Comparison of ENCODE assay signal across 23 cellular contexts in genomic region chr3:39972508-39972907, GRCh38.
"Had no signal": no experiment of that assay in that cellular context is flagged by ENCODE, and none has a peak within 500 bp of the region (broad histone marks: within the 10 kb centered on the region; RNA-seq: fewer than 3 reads in every experiment).

No MANE protein-coding gene starts in this region.

- DNase-seq: islet precursor cell; left ventricle myocardium inferior; mesendoderm; naive B cell; natural killer cell; nephron progenitor cell; occipital lobe; right lobe of liver; stimulated activated CD4-positive, alpha-beta T cell treated with anti-CD3 and anti-CD28 coated beads, Interleukin-1b, Interleukin-23, amount 100 ng/mL, for 48 hours; stimulated activated CD4-positive, alpha-beta T cell treated with anti-CD3 and anti-CD28 coated beads, Interleukin-2, amount 100 ng/mL, for 48 hours; stimulated activated CD4-positive, alpha-beta T cell treated with anti-CD3 and anti-CD28 coated beads, Interleukin-4, amount 100 ng/mL, for 4 hours; stimulated activated CD8-positive, alpha-beta memory T cell treated with anti-CD3 and anti-CD28 coated beads, Interleukin-4, amount 100 ng/mL, for 48 hours; stimulated activated naive CD4-positive, alpha-beta T cell treated with Interleukin-2 at 50 U/mL for 16 hours; stimulated activated naive CD8-positive, alpha-beta T cell treated with anti-CD3 and anti-CD28 coated beads, Interleukin-15, amount 100 ng/mL, for 72 hours; substantia nigra had no signal

- H3K9me3 ChIP-seq: neutrophil, right lobe of liver, vagina had no signal

- H3K27me3 ChIP-seq: neural progenitor cell, neutrophil, right atrium auricular region, right lobe of liver, tibial nerve, vagina had no signal

- H3K4me3 ChIP-seq: left ventricle myocardium inferior, lung, neural progenitor cell, right atrium auricular region, right lobe of liver, smooth muscle cell, tibial nerve, vagina had no signal

- H3K4me1 ChIP-seq: left ventricle myocardium inferior, neural progenitor cell, right atrium auricular region, right lobe of liver, tibial nerve, vagina had no signal

- ATAC-seq: natural killer cell; right lobe of liver; stimulated activated memory B cell treated with anti-CD40 and anti-IgM and Interleukin-4, amounts not matched to agents 10 μg/mL and 1 μg/mL and 100 μg/mL, for 72 hours; stimulated activated naive CD8-positive, alpha-beta T cell treated with anti-CD3 and anti-CD28 coated beads, Interleukin-15, amount 100 ng/mL, for 72 hours had no signal

- H3K27ac ChIP-seq: left ventricle myocardium inferior, neural progenitor cell, neutrophil, right atrium auricular region, right lobe of liver, tibial nerve, vagina had no signal

- H3K36me3 ChIP-seq: left ventricle myocardium inferior, neural progenitor cell, neutrophil, right atrium auricular region, right lobe of liver, tibial nerve, vagina had no signal
